1 cellular context compared by ENCODE assay signal in genomic region chr15:75033809-75034208, GRCh38.
TF ChIP-seq lines count a peak whose summit lies in the region.

No MANE protein-coding gene starts in this region.

TF ChIP-seq in H1, 55 proteins besides CTCF, POLR2A, EP300 and RAD21:
- TF ChIP-seq SP4 (IDR thresholded peaks at IDR 0.05; ENCODE audit: low read length), result no peak
- no peak for TF ChIP-seq PHF8 (conservative IDR thresholded peaks at IDR 0.05; ENCODE audit: low read depth, low read length)
- no peak for TF ChIP-seq POLR2AphosphoS5 (IDR thresholded peaks at IDR 0.05; ENCODE audit: low read depth, low read length)
- no peak for TF ChIP-seq HDAC6 (IDR thresholded peaks at IDR 0.05; ENCODE audit: low read depth, low read length)
- no peak for TF ChIP-seq RBBP5 (IDR thresholded peaks at IDR 0.05; ENCODE audit: borderline replicate concordance, low read depth, low read length)
- TF ChIP-seq ZNF274 (IDR thresholded peaks at IDR 0.05; ENCODE audit: borderline replicate concordance, extremely low read depth, low read length), result no peak
- no peak for TF ChIP-seq KDM1A (IDR thresholded peaks at IDR 0.05; ENCODE audit: borderline replicate concordance, low read length)
- TF ChIP-seq, protein P1, sequence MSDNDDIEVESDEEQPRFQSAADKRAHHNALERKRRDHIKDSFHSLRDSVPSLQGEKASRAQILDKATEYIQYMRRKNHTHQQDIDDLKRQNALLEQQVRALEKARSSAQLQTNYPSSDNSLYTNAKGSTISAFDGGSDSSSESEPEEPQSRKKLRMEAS (IDR thresholded peaks at IDR 0.05), result no peak
